Comparison of ENCODE assay signal across 20 cellular contexts in genomic region chr5:14859980-14860379, GRCh38.
"Had no signal": no experiment of that assay in that cellular context is flagged by ENCODE, and none has a peak within 500 bp of the region (broad histone marks: within the 10 kb centered on the region; RNA-seq: fewer than 3 reads in every experiment).

No MANE protein-coding gene starts in this region.

- H3K4me3 ChIP-seq: mucosa of descending colon, ovary, skin epidermis, suprapubic skin, upper lobe of right lung had no signal

- H3K27ac Mint-ChIP-seq: activated B cell treated with CpG ODN at 0.5 μM for 24 hours; activated CD8-positive, alpha-beta T cell treated with anti-CD3 and anti-CD28 coated beads for 36 hours; effector memory CD8-positive, alpha-beta T cell; stimulated activated naive CD8-positive, alpha-beta T cell treated with anti-CD3 and anti-CD28 coated beads, Interleukin-15, Interleukin-2, amounts not matched to agents 100 ng/mL and 50 ng/mL, for 24 hours had no signal

- H3K27me3 ChIP-seq: ovary, suprapubic skin, upper lobe of right lung had no signal

- H3K4me1 ChIP-seq: upper lobe of right lung had no signal

- H3K27me3 Mint-ChIP-seq: activated B cell treated with CpG ODN at 0.5 μM for 24 hours; activated CD8-positive, alpha-beta T cell treated with anti-CD3 and anti-CD28 coated beads for 36 hours; activated naive CD4-positive, alpha-beta T cell treated with anti-CD3 and anti-CD28 coated beads, Interleukin-2, amount 50 U/mL, for 24 hours; effector memory CD8-positive, alpha-beta T cell; naive thymus-derived CD4-positive, alpha-beta T cell; stimulated activated naive CD8-positive, alpha-beta T cell treated with anti-CD3 and anti-CD28 coated beads, Interleukin-15, Interleukin-2, amounts not matched to agents 100 ng/mL and 50 ng/mL, for 24 hours; T-helper 17 cell had no signal

- H3K4me3 Mint-ChIP-seq: activated B cell treated with CpG ODN at 0.5 μM for 24 hours; activated CD8-positive, alpha-beta T cell treated with anti-CD3 and anti-CD28 coated beads for 36 hours; activated naive CD4-positive, alpha-beta T cell treated with anti-CD3 and anti-CD28 coated beads, Interleukin-2, amount 50 U/mL, for 24 hours; activated T-cell treated with anti-CD3 and anti-CD28 coated beads, Interleukin-2, amount 50 U/mL, for 4 hours; effector memory CD8-positive, alpha-beta T cell; naive thymus-derived CD4-positive, alpha-beta T cell; stimulated activated naive CD8-positive, alpha-beta T cell treated with anti-CD3 and anti-CD28 coated beads, Interleukin-15, Interleukin-2, amounts not matched to agents 100 ng/mL and 50 ng/mL, for 24 hours; T-helper 17 cell had no signal

- H3K9me3 ChIP-seq: mucosa of descending colon, ovary, suprapubic skin, upper lobe of right lung had no signal

- ATAC-seq: activated CD8-positive, alpha-beta T cell treated with anti-CD3 and anti-CD28 coated beads for 36 hours; activated T-cell treated with anti-CD3 and anti-CD28 coated beads, Interleukin-2, amount 50 U/mL, for 4 hours; effector memory CD8-positive, alpha-beta T cell; mucosa of descending colon; naive thymus-derived CD4-positive, alpha-beta T cell; T-helper 17 cell; upper lobe of right lung had no signal

- H3K27ac ChIP-seq: ovary, upper lobe of right lung had no signal

- DNase-seq: activated B cell treated with CpG ODN at 0.5 μM for 24 hours; activated CD4-positive, alpha-beta T cell treated with anti-CD3 and anti-CD28 coated beads for 48 hours; activated CD8-positive, alpha-beta T cell treated with anti-CD3 and anti-CD28 coated beads for 36 hours; activated effector memory CD4-positive, alpha-beta T cell treated with anti-CD3 and anti-CD28 coated beads, Interleukin-2, amount 50 U/mL, for 16 hours; activated T-cell treated with anti-CD3 and anti-CD28 coated beads, Interleukin-2, amount 50 U/mL, for 4 hours; amniotic stem cell; dermis blood vessel endothelial cell; effector memory CD8-positive, alpha-beta T cell; mucosa of descending colon; naive thymus-derived CD4-positive, alpha-beta T cell; retina; stimulated activated CD4-positive, alpha-beta T cell treated with anti-CD3 and anti-CD28 coated beads, Interleukin-4, amount 100 ng/mL, for 24 hours; T-helper 17 cell; upper lobe of right lung had no signal

- FAIRE-seq: islet of Langerhans had no signal

- H3K9me3 Mint-ChIP-seq: activated B cell treated with CpG ODN at 0.5 μM for 24 hours; activated CD8-positive, alpha-beta T cell treated with anti-CD3 and anti-CD28 coated beads for 36 hours; activated naive CD4-positive, alpha-beta T cell treated with anti-CD3 and anti-CD28 coated beads, Interleukin-2, amount 50 U/mL, for 24 hours; activated T-cell treated with anti-CD3 and anti-CD28 coated beads, Interleukin-2, amount 50 U/mL, for 4 hours; effector memory CD8-positive, alpha-beta T cell; stimulated activated naive CD8-positive, alpha-beta T cell treated with anti-CD3 and anti-CD28 coated beads, Interleukin-15, Interleukin-2, amounts not matched to agents 100 ng/mL and 50 ng/mL, for 24 hours had no signal

- H3K36me3 ChIP-seq: ovary, suprapubic skin, upper lobe of right lung had no signal

- H3K4me1 Mint-ChIP-seq: activated B cell treated with CpG ODN at 0.5 μM for 24 hours had no signal
